In the genomic region with DNA sequence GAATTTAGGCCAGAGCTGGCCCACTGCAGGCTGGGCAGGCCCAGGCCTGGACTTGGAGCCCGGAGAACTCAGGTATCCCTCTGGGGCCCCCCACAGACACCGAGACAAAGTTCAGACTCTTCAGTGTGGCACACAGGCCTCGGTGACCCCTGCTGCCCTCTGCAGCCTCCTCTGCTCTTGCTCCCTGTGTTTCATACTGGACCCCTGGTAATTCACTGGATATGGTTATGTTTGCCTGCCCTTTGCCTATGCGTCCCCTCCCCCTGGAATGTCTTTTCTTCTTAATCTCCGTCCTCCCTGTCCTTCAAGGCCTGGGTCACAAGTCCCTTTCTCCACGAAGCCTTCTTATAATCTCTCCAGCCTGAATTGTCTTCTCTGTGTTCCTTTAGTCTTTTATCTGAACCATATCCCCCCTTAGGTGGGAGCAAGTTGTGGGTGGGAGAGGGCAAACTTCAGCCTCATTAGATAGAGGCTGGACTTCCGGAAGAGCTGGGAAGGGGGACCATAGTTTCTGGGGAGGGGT, we compare ENCODE assay signal across 1 cellular context.
TF ChIP-seq lines count a peak whose summit lies in the region.

No MANE protein-coding gene starts in this region.

TF ChIP-seq in K562, 482 proteins besides CTCF, POLR2A, EP300 and RAD21 (continued from another document):
- TF ChIP-seq, protein P1, sequence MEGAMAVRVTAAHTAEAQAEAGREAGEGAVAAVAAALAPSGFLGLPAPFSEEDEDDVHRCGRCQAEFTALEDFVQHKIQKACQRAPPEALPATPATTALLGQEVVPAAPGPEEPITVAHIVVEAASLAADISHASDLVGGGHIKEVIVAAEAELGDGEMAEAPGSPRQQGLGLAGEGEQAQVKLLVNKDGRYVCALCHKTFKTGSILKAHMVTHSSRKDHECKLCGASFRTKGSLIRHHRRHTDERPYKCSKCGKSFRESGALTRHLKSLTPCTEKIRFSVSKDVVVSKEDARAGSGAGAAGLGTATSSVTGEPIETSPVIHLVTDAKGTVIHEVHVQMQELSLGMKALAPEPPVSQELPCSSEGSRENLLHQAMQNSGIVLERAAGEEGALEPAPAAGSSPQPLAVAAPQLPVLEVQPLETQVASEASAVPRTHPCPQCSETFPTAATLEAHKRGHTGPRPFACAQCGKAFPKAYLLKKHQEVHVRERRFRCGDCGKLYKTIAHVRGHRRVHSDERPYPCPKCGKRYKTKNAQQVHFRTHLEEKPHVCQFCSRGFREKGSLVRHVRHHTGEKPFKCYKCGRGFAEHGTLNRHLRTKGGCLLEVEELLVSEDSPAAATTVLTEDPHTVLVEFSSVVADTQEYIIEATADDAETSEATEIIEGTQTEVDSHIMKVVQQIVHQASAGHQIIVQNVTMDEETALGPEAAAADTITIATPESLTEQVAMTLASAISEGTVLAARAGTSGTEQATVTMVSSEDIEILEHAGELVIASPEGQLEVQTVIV (CRISPR knock-in tag; IDR thresholded peaks at IDR 0.05; ENCODE audit: borderline replicate concordance): no peak
- TF ChIP-seq ZNF174 (CRISPR knock-in tag; IDR thresholded peaks at IDR 0.05): no peak
- no peak for TF ChIP-seq KDM5B (IDR thresholded peaks at IDR 0.05; ENCODE audit: insufficient replicate concordance, low read depth, low read length)
- no peak for TF ChIP-seq FOXA1 (IDR thresholded peaks at IDR 0.05; ENCODE audit: borderline replicate concordance)
- TF ChIP-seq MTA3 (IDR thresholded peaks at IDR 0.05; ENCODE audit: borderline replicate concordance): no peak
- no peak for TF ChIP-seq RCOR1 (IDR thresholded peaks at IDR 0.05; ENCODE audit: borderline replicate concordance in 1 of 2, low read depth in 2 of 2, low read length in 2 of 2)
- no peak for TF ChIP-seq ATF6 (CRISPR knock-in tag; IDR thresholded peaks at IDR 0.05)
- no peak for TF ChIP-seq YY1 (IDR thresholded peaks at IDR 0.05; ENCODE audit: borderline replicate concordance in 1 of 3, control insufficient read depth in 1 of 3, extremely low read depth in 1 of 3, insufficient read depth in 3 of 3, insufficient read length in 1 of 3, insufficient replicate concordance in 2 of 3, low read depth in 1 of 3, low read length in 2 of 3)
- no peak for TF ChIP-seq PHB (CRISPR knock-in tag; IDR thresholded peaks at IDR 0.05)
- no peak for TF ChIP-seq ERF (CRISPR knock-in tag; IDR thresholded peaks at IDR 0.05)
- TF ChIP-seq ZBED1 (IDR thresholded peaks at IDR 0.05): no peak
- no peak for TF ChIP-seq ZNF277 (CRISPR knock-in tag; IDR thresholded peaks at IDR 0.05; ENCODE audit: borderline replicate concordance)
- TF ChIP-seq MEF2A (IDR thresholded peaks at IDR 0.05; ENCODE audit: control insufficient read depth, low read depth, low read length): no peak
- TF ChIP-seq, protein P2, sequence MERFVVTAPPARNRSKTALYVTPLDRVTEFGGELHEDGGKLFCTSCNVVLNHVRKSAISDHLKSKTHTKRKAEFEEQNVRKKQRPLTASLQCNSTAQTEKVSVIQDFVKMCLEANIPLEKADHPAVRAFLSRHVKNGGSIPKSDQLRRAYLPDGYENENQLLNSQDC (CRISPR knock-in tag; IDR thresholded peaks at IDR 0.05): no peak
- no peak for TF ChIP-seq HSF4 (CRISPR knock-in tag; IDR thresholded peaks at IDR 0.05; ENCODE audit: borderline replicate concordance)
- no peak for TF ChIP-seq ARID4B (CRISPR knock-in tag; IDR thresholded peaks at IDR 0.05)
